In the genomic region with DNA sequence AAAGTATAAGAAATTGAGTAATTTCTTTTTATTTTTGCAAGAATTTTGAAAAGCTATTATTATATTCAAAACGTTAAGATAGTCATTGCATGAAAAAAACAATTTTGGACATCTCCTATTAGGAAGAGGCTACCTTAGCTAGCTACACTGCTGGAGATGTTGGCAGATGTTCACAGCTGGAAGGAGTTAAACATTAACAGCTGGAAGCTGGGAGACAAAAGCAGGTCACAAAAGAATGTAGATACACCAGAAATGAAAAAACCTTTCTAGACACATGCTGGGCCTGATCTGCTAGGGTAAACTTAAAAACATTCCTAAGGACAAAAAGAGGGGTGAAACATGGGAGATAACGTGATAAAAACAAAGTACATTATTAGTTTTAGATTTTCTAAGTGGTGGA, we compare ENCODE assay signal across 15 cellular contexts.
DNase-seq lines count a peak whose midpoint lies in the region; ATAC-seq, FAIRE-seq and TF ChIP-seq lines count a peak whose summit lies in the region.
"Had no signal": no experiment of that assay in that cellular context is flagged by ENCODE, and none has a peak within 500 bp of the region (broad histone marks: within the 10 kb centered on the region; RNA-seq: fewer than 3 reads in every experiment).

No MANE protein-coding gene starts in this region.

- H3K4me3 ChIP-seq in astrocyte of the spinal cord (ENCODE audit: low read depth, low read length) = no peak overlapping the region
- H3K4me3 ChIP-seq in iPS-18a (ENCODE audit: low read length) = peak overlapping the region; percentile 41

- CTCF ChIA-PET in activated CD8-positive, alpha-beta T cell treated with anti-CD3 and anti-CD28 coated beads, Interleukin-2, amount 10 ng/mL, durations not matched to agents 7 days and 5 days (lab: Charles Lee) = no interaction called here

- H3K36me3 Mint-ChIP-seq in progenitor cell of endocrine pancreas (ENCODE audit: insufficient read depth) (peaks cover 22% of the 10 kb centered on the region), glutamatergic neuron (ENCODE audit: unreplicated experiment) (no peaks in the 10 kb centered on the region)
- H3K36me3 Mint-ChIP-seq in activated CD8-positive, alpha-beta T cell treated with anti-CD3 and anti-CD28 coated beads, Interleukin-2, amount 10 ng/mL, durations not matched to agents 7 days and 5 days (ENCODE audit: low read depth) = no peaks in the 10 kb centered on the region

- H3K36me3 ChIP-seq in iPS-18a (ENCODE audit: control insufficient read depth, low read depth, low read length) = no peaks in the 10 kb centered on the region
- H3K36me3 ChIP-seq: BE2C had no signal

- H3K27ac ChIP-seq in iPS-18a (ENCODE audit: low read length) = peak overlapping the region; percentile 56

- H3K9me3 ChIP-seq in iPS-18a (ENCODE audit: control insufficient read depth, low read depth, low read length) = no peaks in the 10 kb centered on the region
- H3K9me3 ChIP-seq: BE2C had no signal

- peak overlapping the region; percentile 10 for H3K9ac ChIP-seq in iPS-18a (ENCODE audit: low read length)

- H3K27ac Mint-ChIP-seq in progenitor cell of endocrine pancreas (peak overlapping the region; percentile 9), glutamatergic neuron (ENCODE audit: unreplicated experiment) (no peak overlapping the region)
- H3K27ac Mint-ChIP-seq in activated CD8-positive, alpha-beta T cell treated with anti-CD3 and anti-CD28 coated beads, Interleukin-2, amount 10 ng/mL, durations not matched to agents 7 days and 5 days = no peak overlapping the region

- TF ChIP-seq CTCF in astrocyte of the spinal cord (IDR thresholded peaks at IDR 0.05; ENCODE audit: low read depth, low read length) (no peak), progenitor cell of endocrine pancreas (IDR thresholded peaks at IDR 0.05; ENCODE audit: unreplicated experiment) (no peak), glutamatergic neuron (IDR thresholded peaks at IDR 0.05; ENCODE audit: partially characterized antibody, unreplicated experiment) (no peak)

- H3K4me1 Mint-ChIP-seq in progenitor cell of endocrine pancreas (ENCODE audit: low read depth) (peaks cover 23% of the 10 kb centered on the region), glutamatergic neuron (ENCODE audit: low read depth, unreplicated experiment) (peaks cover 5% of the 10 kb centered on the region)
- no peaks in the 10 kb centered on the region for H3K4me1 Mint-ChIP-seq in activated CD8-positive, alpha-beta T cell treated with anti-CD3 and anti-CD28 coated beads, Interleukin-2, amount 10 ng/mL, durations not matched to agents 7 days and 5 days (ENCODE audit: low read depth)
- H3K4me1 Mint-ChIP-seq: CD4-positive, alpha-beta memory T cell had no signal

- peak; percentile 72 for FAIRE-seq in GM19239 (lab: Jason Lieb, UNC)

- peaks cover 6% of the 10 kb centered on the region for H3K9me3 Mint-ChIP-seq in progenitor cell of endocrine pancreas (ENCODE audit: low read depth)
- H3K9me3 Mint-ChIP-seq in activated CD8-positive, alpha-beta T cell treated with anti-CD3 and anti-CD28 coated beads, Interleukin-2, amount 10 ng/mL, durations not matched to agents 7 days and 5 days (ENCODE audit: insufficient read depth) = no peaks in the 10 kb centered on the region
- no peaks in the 10 kb centered on the region for H3K9me3 Mint-ChIP-seq in glutamatergic neuron (ENCODE audit: unreplicated experiment)
- H3K9me3 Mint-ChIP-seq: CD4-positive, alpha-beta memory T cell had no signal

- DNase-seq in GM19239 (ENCODE audit: insufficient read length, low spot score) (no peak), astrocyte of the spinal cord (ENCODE audit: low read depth, low spot score) (peak; percentile 8), progenitor cell of endocrine pancreas (ENCODE audit: low spot score, unreplicated experiment) (no peak), NCI-H187 (lab: John Stamatoyannopoulos, UW) (no peak), NCI-H1092 treated with DMSO at 0.1 percent for 48 hours (lab: John Stamatoyannopoulos, UW) (no peak), glutamatergic neuron (no peak)
- no peak for DNase-seq in activated CD8-positive, alpha-beta T cell treated with anti-CD3 and anti-CD28 coated beads, Interleukin-2, amount 10 ng/mL, durations not matched to agents 7 days and 5 days
- DNase-seq: BE2C; CD4-positive, alpha-beta memory T cell; KBM-7; NCI-H1105 treated with DMSO at 0.1 percent for 48 hours; NCI-H187 treated with DMSO at 0.1 percent for 48 hours; NCI-H446; NCI-H774 had no signal

- peaks cover 30% of the 10 kb centered on the region for H3K4me1 ChIP-seq in iPS-18a (ENCODE audit: control insufficient read depth, low read depth, low read length)
- H3K4me1 ChIP-seq: BE2C had no signal

- in situ Hi-C loops in astrocyte of the spinal cord (cut with HindIII; ENCODE audit: low sequenced_read_pairs) = no loop called here

- H3K27me3 Mint-ChIP-seq in progenitor cell of endocrine pancreas = no peaks in the 10 kb centered on the region
- no peaks in the 10 kb centered on the region for H3K27me3 Mint-ChIP-seq in activated CD8-positive, alpha-beta T cell treated with anti-CD3 and anti-CD28 coated beads, Interleukin-2, amount 10 ng/mL, durations not matched to agents 7 days and 5 days (ENCODE audit: low read depth)
- no peaks in the 10 kb centered on the region for H3K27me3 Mint-ChIP-seq in glutamatergic neuron (ENCODE audit: unreplicated experiment)

- H3K27me3 ChIP-seq in iPS-18a (ENCODE audit: control insufficient read depth, insufficient read depth, low read length) = no peaks in the 10 kb centered on the region
- H3K27me3 ChIP-seq: BE2C had no signal

- ATAC-seq in activated CD8-positive, alpha-beta T cell treated with anti-CD3 and anti-CD28 coated beads, Interleukin-2, amount 10 ng/mL, durations not matched to agents 7 days and 5 days = no peak

- H3K4me3 Mint-ChIP-seq in progenitor cell of endocrine pancreas (ENCODE audit: low read depth) (peak overlapping the region; percentile 19), glutamatergic neuron (ENCODE audit: unreplicated experiment) (no peak overlapping the region)
- H3K4me3 Mint-ChIP-seq in activated CD8-positive, alpha-beta T cell treated with anti-CD3 and anti-CD28 coated beads, Interleukin-2, amount 10 ng/mL, durations not matched to agents 7 days and 5 days = no peak overlapping the region
- H3K4me3 Mint-ChIP-seq: CD4-positive, alpha-beta memory T cell had no signal

- POLR2A ChIA-PET in activated CD8-positive, alpha-beta T cell treated with anti-CD3 and anti-CD28 coated beads, Interleukin-2, amount 10 ng/mL, durations not matched to agents 7 days and 5 days (lab: Charles Lee) = no interaction called here
